In the genomic region with DNA sequence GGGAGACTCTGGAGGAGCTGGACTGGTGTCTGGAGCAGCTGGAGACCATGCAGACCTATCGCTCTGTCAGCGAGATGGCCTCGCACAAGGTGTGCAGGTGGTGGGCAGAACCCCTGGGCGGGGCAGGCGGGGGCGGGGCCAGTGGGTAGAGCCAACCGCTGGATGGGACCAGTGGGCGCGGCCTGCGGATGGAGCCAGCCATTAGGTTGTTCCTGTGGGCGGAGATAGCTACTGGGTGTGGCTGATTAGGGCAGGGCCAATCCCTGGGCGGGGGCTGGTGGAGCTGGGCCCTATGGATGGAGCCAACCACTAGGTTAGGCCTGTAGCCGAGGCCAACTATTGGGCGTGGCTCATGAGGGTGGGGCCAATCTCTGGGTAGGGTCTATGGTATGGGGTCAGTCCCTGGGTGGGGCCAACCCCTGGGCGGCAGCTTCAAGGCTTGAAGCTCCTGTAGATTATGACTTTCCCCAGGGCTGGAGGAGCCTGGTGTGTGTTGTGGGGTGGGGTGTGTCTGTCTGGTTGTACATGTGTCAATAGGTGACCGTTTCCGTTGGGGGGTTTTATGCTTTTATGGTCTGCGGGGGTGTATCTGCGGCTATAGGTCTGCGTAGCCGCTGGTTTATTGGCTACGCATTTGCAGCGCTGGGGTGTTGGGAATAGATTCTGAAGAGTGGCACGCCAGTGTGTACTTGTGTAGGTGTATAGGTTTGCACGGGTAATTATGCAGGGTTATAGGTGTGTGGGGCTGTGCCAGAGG, we compare ENCODE assay signal across 1 cellular context.
TF ChIP-seq lines count a peak whose summit lies in the region.

No MANE protein-coding gene starts in this region.

TF ChIP-seq in K562, 482 proteins besides CTCF, POLR2A, EP300 and RAD21 (continued from another document and continues in another):
- peak in 1 of 3 experiments; percentile 28 for TF ChIP-seq YY1 (IDR thresholded peaks at IDR 0.05; ENCODE audit: borderline replicate concordance in 1 of 3, control insufficient read depth in 1 of 3, extremely low read depth in 1 of 3, insufficient read depth in 3 of 3, insufficient read length in 1 of 3, insufficient replicate concordance in 2 of 3, low read depth in 1 of 3, low read length in 2 of 3)
- TF ChIP-seq ARNT (IDR thresholded peaks at IDR 0.05) = no peak
- no peak for TF ChIP-seq DNMT1 (IDR thresholded peaks at IDR 0.05)
- TF ChIP-seq HNRNPLL (IDR thresholded peaks at IDR 0.05; ENCODE audit: low read depth, low read length, poor library complexity, severe bottlenecking) = no peak
- TF ChIP-seq, protein P1, sequence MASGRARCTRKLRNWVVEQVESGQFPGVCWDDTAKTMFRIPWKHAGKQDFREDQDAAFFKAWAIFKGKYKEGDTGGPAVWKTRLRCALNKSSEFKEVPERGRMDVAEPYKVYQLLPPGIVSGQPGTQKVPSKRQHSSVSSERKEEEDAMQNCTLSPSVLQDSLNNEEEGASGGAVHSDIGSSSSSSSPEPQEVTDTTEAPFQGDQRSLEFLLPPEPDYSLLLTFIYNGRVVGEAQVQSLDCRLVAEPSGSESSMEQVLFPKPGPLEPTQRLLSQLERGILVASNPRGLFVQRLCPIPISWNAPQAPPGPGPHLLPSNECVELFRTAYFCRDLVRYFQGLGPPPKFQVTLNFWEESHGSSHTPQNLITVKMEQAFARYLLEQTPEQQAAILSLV (tag; IDR thresholded peaks at IDR 0.05) = no peak
- TF ChIP-seq ETS2 (tag; IDR thresholded peaks at IDR 0.05; ENCODE audit: borderline replicate concordance, poor library complexity, severe bottlenecking) = no peak
- no peak for TF ChIP-seq MAFF (IDR thresholded peaks at IDR 0.05; ENCODE audit: low read length)
- no peak for TF ChIP-seq RFX7 (CRISPR knock-in tag; IDR thresholded peaks at IDR 0.05)
- no peak for TF ChIP-seq ETV1 (tag; conservative IDR thresholded peaks at IDR 0.05; ENCODE audit: low read depth)
- TF ChIP-seq ZNF57 (CRISPR knock-in tag; IDR thresholded peaks at IDR 0.05) = no peak
- TF ChIP-seq FOXK2 (conservative IDR thresholded peaks at IDR 0.05 in 1 of 2, IDR thresholded peaks at IDR 0.05 in 1 of 2; ENCODE audit: low read depth in 2 of 2) = no peak
- TF ChIP-seq, protein P2, sequence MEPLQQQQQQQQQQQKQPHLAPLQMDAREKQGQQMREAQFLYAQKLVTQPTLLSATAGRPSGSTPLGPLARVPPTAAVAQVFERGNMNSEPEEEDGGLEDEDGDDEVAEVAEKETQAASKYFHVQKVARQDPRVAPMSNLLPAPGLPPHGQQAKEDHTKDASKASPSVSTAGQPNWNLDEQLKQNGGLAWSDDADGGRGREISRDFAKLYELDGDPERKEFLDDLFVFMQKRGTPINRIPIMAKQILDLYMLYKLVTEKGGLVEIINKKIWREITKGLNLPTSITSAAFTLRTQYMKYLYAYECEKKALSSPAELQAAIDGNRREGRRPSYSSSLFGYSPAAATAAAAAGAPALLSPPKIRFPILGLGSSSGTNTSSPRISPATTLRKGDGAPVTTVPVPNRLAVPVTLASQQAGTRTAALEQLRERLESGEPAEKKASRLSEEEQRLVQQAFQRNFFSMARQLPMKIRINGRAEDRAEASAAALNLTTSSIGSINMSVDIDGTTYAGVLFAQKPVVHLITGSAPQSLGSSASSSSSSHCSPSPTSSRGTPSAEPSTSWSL (CRISPR knock-in tag; IDR thresholded peaks at IDR 0.05; ENCODE audit: borderline replicate concordance) = no peak
- TF ChIP-seq, protein P3, sequence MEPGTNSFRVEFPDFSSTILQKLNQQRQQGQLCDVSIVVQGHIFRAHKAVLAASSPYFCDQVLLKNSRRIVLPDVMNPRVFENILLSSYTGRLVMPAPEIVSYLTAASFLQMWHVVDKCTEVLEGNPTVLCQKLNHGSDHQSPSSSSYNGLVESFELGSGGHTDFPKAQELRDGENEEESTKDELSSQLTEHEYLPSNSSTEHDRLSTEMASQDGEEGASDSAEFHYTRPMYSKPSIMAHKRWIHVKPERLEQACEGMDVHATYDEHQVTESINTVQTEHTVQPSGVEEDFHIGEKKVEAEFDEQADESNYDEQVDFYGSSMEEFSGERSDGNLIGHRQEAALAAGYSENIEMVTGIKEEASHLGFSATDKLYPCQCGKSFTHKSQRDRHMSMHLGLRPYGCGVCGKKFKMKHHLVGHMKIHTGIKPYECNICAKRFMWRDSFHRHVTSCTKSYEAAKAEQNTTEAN (CRISPR knock-in tag; IDR thresholded peaks at IDR 0.05) = no peak
- no peak for TF ChIP-seq U2AF1 (optimal IDR thresholded peaks at IDR 0.05; ENCODE audit: low read depth, low read length)
- TF ChIP-seq ELF4 (CRISPR knock-in tag; IDR thresholded peaks at IDR 0.05) = no peak
- TF ChIP-seq ZNF695 (CRISPR knock-in tag; IDR thresholded peaks at IDR 0.05) = no peak
- no peak for TF ChIP-seq ZNF785 (CRISPR knock-in tag; IDR thresholded peaks at IDR 0.05)
- TF ChIP-seq, protein P4, sequence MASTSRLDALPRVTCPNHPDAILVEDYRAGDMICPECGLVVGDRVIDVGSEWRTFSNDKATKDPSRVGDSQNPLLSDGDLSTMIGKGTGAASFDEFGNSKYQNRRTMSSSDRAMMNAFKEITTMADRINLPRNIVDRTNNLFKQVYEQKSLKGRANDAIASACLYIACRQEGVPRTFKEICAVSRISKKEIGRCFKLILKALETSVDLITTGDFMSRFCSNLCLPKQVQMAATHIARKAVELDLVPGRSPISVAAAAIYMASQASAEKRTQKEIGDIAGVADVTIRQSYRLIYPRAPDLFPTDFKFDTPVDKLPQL (IDR thresholded peaks at IDR 0.05; ENCODE audit: extremely low read depth, insufficient read length) = no peak
- TF ChIP-seq, protein P5, sequence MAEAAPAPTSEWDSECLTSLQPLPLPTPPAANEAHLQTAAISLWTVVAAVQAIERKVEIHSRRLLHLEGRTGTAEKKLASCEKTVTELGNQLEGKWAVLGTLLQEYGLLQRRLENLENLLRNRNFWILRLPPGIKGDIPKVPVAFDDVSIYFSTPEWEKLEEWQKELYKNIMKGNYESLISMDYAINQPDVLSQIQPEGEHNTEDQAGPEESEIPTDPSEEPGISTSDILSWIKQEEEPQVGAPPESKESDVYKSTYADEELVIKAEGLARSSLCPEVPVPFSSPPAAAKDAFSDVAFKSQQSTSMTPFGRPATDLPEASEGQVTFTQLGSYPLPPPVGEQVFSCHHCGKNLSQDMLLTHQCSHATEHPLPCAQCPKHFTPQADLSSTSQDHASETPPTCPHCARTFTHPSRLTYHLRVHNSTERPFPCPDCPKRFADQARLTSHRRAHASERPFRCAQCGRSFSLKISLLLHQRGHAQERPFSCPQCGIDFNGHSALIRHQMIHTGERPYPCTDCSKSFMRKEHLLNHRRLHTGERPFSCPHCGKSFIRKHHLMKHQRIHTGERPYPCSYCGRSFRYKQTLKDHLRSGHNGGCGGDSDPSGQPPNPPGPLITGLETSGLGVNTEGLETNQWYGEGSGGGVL (CRISPR knock-in tag; IDR thresholded peaks at IDR 0.05) = no peak
- no peak for TF ChIP-seq LEF1 (IDR thresholded peaks at IDR 0.05)
- TF ChIP-seq NONO (IDR thresholded peaks at IDR 0.05; ENCODE audit: low read depth in 2 of 2, low read length in 1 of 2) = no peak
- no peak for TF ChIP-seq ZNF121 (CRISPR knock-in tag; conservative IDR thresholded peaks at IDR 0.05)
- TF ChIP-seq TARDBP (IDR thresholded peaks at IDR 0.05) = peak; percentile 27; the same call in 1 of the 2 replicates
- TF ChIP-seq, protein P6, sequence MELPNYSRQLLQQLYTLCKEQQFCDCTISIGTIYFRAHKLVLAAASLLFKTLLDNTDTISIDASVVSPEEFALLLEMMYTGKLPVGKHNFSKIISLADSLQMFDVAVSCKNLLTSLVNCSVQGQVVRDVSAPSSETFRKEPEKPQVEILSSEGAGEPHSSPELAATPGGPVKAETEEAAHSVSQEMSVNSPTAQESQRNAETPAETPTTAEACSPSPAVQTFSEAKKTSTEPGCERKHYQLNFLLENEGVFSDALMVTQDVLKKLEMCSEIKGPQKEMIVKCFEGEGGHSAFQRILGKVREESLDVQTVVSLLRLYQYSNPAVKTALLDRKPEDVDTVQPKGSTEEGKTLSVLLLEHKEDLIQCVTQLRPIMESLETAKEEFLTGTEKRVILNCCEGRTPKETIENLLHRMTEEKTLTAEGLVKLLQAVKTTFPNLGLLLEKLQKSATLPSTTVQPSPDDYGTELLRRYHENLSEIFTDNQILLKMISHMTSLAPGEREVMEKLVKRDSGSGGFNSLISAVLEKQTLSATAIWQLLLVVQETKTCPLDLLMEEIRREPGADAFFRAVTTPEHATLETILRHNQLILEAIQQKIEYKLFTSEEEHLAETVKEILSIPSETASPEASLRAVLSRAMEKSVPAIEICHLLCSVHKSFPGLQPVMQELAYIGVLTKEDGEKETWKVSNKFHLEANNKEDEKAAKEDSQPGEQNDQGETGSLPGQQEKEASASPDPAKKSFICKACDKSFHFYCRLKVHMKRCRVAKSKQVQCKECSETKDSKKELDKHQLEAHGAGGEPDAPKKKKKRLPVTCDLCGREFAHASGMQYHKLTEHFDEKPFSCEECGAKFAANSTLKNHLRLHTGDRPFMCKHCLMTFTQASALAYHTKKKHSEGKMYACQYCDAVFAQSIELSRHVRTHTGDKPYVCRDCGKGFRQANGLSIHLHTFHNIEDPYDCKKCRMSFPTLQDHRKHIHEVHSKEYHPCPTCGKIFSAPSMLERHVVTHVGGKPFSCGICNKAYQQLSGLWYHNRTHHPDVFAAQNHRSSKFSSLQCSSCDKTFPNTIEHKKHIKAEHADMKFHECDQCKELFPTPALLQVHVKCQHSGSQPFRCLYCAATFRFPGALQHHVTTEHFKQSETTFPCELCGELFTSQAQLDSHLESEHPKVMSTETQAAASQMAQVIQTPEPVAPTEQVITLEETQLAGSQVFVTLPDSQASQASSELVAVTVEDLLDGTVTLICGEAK (IDR thresholded peaks at IDR 0.05) = no peak
- TF ChIP-seq, protein P6 (CRISPR knock-in tag; IDR thresholded peaks at IDR 0.05) = no peak
- TF ChIP-seq RBM17 (IDR thresholded peaks at IDR 0.05; ENCODE audit: borderline replicate concordance, low read depth, low read length) = no peak
- 0 out of 2 replicates have a peak, but pooled peaks have one; percentile 19 for TF ChIP-seq EHMT2 (IDR thresholded peaks at IDR 0.05)
- no peak for TF ChIP-seq CEBPB (tag; IDR thresholded peaks at IDR 0.05)
- no peak for TF ChIP-seq COPS2 (conservative IDR thresholded peaks at IDR 0.05)
- no peak for TF ChIP-seq HOXB6 (CRISPR knock-in tag; IDR thresholded peaks at IDR 0.05; ENCODE audit: borderline replicate concordance)
- TF ChIP-seq, protein P7, sequence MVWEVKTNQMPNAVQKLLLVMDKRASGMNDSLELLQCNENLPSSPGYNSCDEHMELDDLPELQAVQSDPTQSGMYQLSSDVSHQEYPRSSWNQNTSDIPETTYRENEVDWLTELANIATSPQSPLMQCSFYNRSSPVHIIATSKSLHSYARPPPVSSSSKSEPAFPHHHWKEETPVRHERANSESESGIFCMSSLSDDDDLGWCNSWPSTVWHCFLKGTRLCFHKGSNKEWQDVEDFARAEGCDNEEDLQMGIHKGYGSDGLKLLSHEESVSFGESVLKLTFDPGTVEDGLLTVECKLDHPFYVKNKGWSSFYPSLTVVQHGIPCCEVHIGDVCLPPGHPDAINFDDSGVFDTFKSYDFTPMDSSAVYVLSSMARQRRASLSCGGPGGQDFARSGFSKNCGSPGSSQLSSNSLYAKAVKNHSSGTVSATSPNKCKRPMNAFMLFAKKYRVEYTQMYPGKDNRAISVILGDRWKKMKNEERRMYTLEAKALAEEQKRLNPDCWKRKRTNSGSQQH (CRISPR knock-in tag; IDR thresholded peaks at IDR 0.05) = 0 out of 2 replicates have a peak, but pooled peaks have one; percentile 53
- TF ChIP-seq SAP30 (IDR thresholded peaks at IDR 0.05; ENCODE audit: borderline replicate concordance, insufficient read depth, low read depth, low read length, poor library complexity, severe bottlenecking) = peak; percentile 55
- TF ChIP-seq KAT2B (IDR thresholded peaks at IDR 0.05; ENCODE audit: low read depth, low read length) = no peak
- no peak for TF ChIP-seq NR3C1 (CRISPR knock-in tag; IDR thresholded peaks at IDR 0.05)
- TF ChIP-seq CHD1 (IDR thresholded peaks at IDR 0.05; ENCODE audit: low read length) = no peak
- no peak for TF ChIP-seq CXXC5 (CRISPR knock-in tag; IDR thresholded peaks at IDR 0.05)
- no peak for TF ChIP-seq ZNF212 (CRISPR knock-in tag; IDR thresholded peaks at IDR 0.05)
- TF ChIP-seq ZNF764 (CRISPR knock-in tag; IDR thresholded peaks at IDR 0.05; ENCODE audit: low read depth) = no peak
- no peak for TF ChIP-seq SRSF9 (IDR thresholded peaks at IDR 0.05; ENCODE audit: borderline replicate concordance, low read depth, low read length)
- TF ChIP-seq, protein P8, sequence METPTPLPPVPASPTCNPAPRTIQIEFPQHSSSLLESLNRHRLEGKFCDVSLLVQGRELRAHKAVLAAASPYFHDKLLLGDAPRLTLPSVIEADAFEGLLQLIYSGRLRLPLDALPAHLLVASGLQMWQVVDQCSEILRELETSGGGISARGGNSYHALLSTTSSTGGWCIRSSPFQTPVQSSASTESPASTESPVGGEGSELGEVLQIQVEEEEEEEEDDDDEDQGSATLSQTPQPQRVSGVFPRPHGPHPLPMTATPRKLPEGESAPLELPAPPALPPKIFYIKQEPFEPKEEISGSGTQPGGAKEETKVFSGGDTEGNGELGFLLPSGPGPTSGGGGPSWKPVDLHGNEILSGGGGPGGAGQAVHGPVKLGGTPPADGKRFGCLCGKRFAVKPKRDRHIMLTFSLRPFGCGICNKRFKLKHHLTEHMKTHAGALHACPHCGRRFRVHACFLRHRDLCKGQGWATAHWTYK (CRISPR knock-in tag; IDR thresholded peaks at IDR 0.05) = no peak
- TF ChIP-seq NFIC (IDR thresholded peaks at IDR 0.05) = no peak
